In genomic region chr2:65647249-65647842, GRCh38 we compare ENCODE assay signal across 26 cellular contexts.
DNase-seq lines count a peak whose midpoint lies in the region; ATAC-seq lines count a peak whose summit lies in the region.
"Had no signal": no experiment of that assay in that cellular context is flagged by ENCODE, and none has a peak within 500 bp of the region (broad histone marks: within the 10 kb centered on the region; RNA-seq: fewer than 3 reads in every experiment).

No MANE protein-coding gene starts in this region.

- no peaks in the 10 kb centered on the region for H3K27me3 ChIP-seq in Karpas-422 (ENCODE audit: low read length)
- H3K27me3 ChIP-seq: breast epithelium, uterus had no signal

- H3K36me3 Mint-ChIP-seq in stimulated activated naive B cell treated with anti-CD40 and anti-IgM and Interleukin-4, amounts not matched to agents 10 μg/mL and 1 μg/mL and 100 μg/mL, for 72 hours: no peaks in the 10 kb centered on the region
- H3K36me3 Mint-ChIP-seq: activated naive CD4-positive, alpha-beta T cell treated with anti-CD3 and anti-CD28 coated beads, Interleukin-2, amount 50 U/mL, for 24 hours; CD4-positive, CD25-positive, alpha-beta regulatory T cell had no signal

- H3K36me3 ChIP-seq in Karpas-422 (ENCODE audit: insufficient read depth, low read length): no peaks in the 10 kb centered on the region
- H3K36me3 ChIP-seq: breast epithelium, HAP-1, left ventricle myocardium inferior, uterus had no signal

- no peaks in the 10 kb centered on the region for H4K20me1 ChIP-seq in Karpas-422 (ENCODE audit: insufficient read depth, low read depth, low read length)

- peaks cover 0 to 7% of the 10 kb centered on the region in 2 donors for H3K4me1 Mint-ChIP-seq in stimulated activated naive B cell treated with anti-CD40 and anti-IgM and Interleukin-4, amounts not matched to agents 10 μg/mL and 1 μg/mL and 100 μg/mL, for 72 hours
- H3K4me1 Mint-ChIP-seq: activated naive CD4-positive, alpha-beta T cell treated with anti-CD3 and anti-CD28 coated beads, Interleukin-2, amount 50 U/mL, for 24 hours; CD4-positive, CD25-positive, alpha-beta regulatory T cell; stimulated activated naive CD8-positive, alpha-beta T cell treated with anti-CD3 and anti-CD28 coated beads, Interleukin-15, amount 100 ng/mL, for 72 hours had no signal

- peak; percentile 6 to 59 for DNase-seq in NOMO-1 (lab: John Stamatoyannopoulos, UW; ENCODE audit: unreplicated experiment in 2 of 2)
- no peak for DNase-seq in NOMO-1 treated with dmso at 0.1 percent for 144 hours (lab: John Stamatoyannopoulos, UW; ENCODE audit: unreplicated experiment)
- peak; percentile 68 for DNase-seq in Karpas-422
- DNase-seq in SKM-1 (lab: John Stamatoyannopoulos, UW; ENCODE audit: unreplicated experiment): peak; percentile 62
- no peak for DNase-seq in stimulated activated naive B cell treated with anti-CD40 and anti-IgM and Interleukin-4, amounts not matched to agents 10 μg/mL and 1 μg/mL and 100 μg/mL, for 72 hours
- no peak for DNase-seq in activated CD4-positive, alpha-beta T cell treated with anti-CD3 and anti-CD28 coated beads, Interleukin-2, amount 50 U/mL, for 48 hours
- no peak for DNase-seq in D341Med (ENCODE audit: low spot score)
- no peak for DNase-seq in stimulated activated CD4-positive, alpha-beta T cell treated with anti-CD3 and anti-CD28 coated beads, Interleukin-4, amount 100 ng/mL, for 24 hours
- DNase-seq: 8988T; activated CD4-positive, alpha-beta T cell treated with anti-CD3 and anti-CD28 coated beads, Interleukin-2, amount 50 U/mL, for 1 hour; amygdala; CD4-positive, CD25-positive, alpha-beta regulatory T cell; EL; left ventricle myocardium inferior; NCI-H1417 treated with DMSO at 0.1 percent for 48 hours; NCI-H2107; NCI-H446; NCI-H774; occipital lobe; PC-3; stimulated activated naive CD8-positive, alpha-beta T cell treated with anti-CD3 and anti-CD28 coated beads, Interleukin-15, amount 100 ng/mL, for 72 hours; T1000; uterus had no signal

- H3K27me3 Mint-ChIP-seq in stimulated activated naive B cell treated with anti-CD40 and anti-IgM and Interleukin-4, amounts not matched to agents 10 μg/mL and 1 μg/mL and 100 μg/mL, for 72 hours: no peaks in the 10 kb centered on the region
- H3K27me3 Mint-ChIP-seq: activated naive CD4-positive, alpha-beta T cell treated with anti-CD3 and anti-CD28 coated beads, Interleukin-2, amount 50 U/mL, for 24 hours; stimulated activated naive CD8-positive, alpha-beta T cell treated with anti-CD3 and anti-CD28 coated beads, Interleukin-15, amount 100 ng/mL, for 72 hours had no signal

- no peak overlapping the region for H3K27ac ChIP-seq in Karpas-422 (ENCODE audit: low read length)
- H3K27ac ChIP-seq: breast epithelium, left ventricle myocardium inferior, uterus had no signal

- no peak overlapping the region for H3K4me3 ChIP-seq in Karpas-422 (ENCODE audit: low read length)
- H3K4me3 ChIP-seq: breast epithelium, HAP-1, left ventricle myocardium inferior, uterus had no signal

- H2AFZ ChIP-seq in Karpas-422 (ENCODE audit: low read length): no peak overlapping the region

- H3K4me1 ChIP-seq in Karpas-422 (ENCODE audit: low read length): no peaks in the 10 kb centered on the region
- H3K4me1 ChIP-seq: breast epithelium, HAP-1, left ventricle myocardium inferior, uterus had no signal

- ATAC-seq in stimulated activated naive B cell treated with anti-CD40 and anti-IgM and Interleukin-4, amounts not matched to agents 10 μg/mL and 1 μg/mL and 100 μg/mL, for 72 hours (replicated peaks): peak; percentile 70 to 81
- ATAC-seq: PC-3; stimulated activated naive CD8-positive, alpha-beta T cell treated with anti-CD3 and anti-CD28 coated beads, Interleukin-15, amount 100 ng/mL, for 72 hours had no signal

- H3K4me3 Mint-ChIP-seq in stimulated activated naive B cell treated with anti-CD40 and anti-IgM and Interleukin-4, amounts not matched to agents 10 μg/mL and 1 μg/mL and 100 μg/mL, for 72 hours: no peak overlapping the region
- H3K4me3 Mint-ChIP-seq: activated naive CD4-positive, alpha-beta T cell treated with anti-CD3 and anti-CD28 coated beads, Interleukin-2, amount 50 U/mL, for 24 hours; CD4-positive, CD25-positive, alpha-beta regulatory T cell; stimulated activated naive CD8-positive, alpha-beta T cell treated with anti-CD3 and anti-CD28 coated beads, Interleukin-15, amount 100 ng/mL, for 72 hours had no signal

- H3K9me2 ChIP-seq in Karpas-422 (replicated peaks; ENCODE audit: insufficient read depth, low read length): no peaks in the 10 kb centered on the region

- no peak overlapping the region for H3K4me2 ChIP-seq in Karpas-422 (ENCODE audit: low read depth, low read length, poor library complexity, severe bottlenecking)

- no peaks in the 10 kb centered on the region for H3K79me2 ChIP-seq in Karpas-422 (ENCODE audit: low read length)

- H3K27ac Mint-ChIP-seq in stimulated activated naive B cell treated with anti-CD40 and anti-IgM and Interleukin-4, amounts not matched to agents 10 μg/mL and 1 μg/mL and 100 μg/mL, for 72 hours: no peak overlapping the region
- H3K27ac Mint-ChIP-seq: activated naive CD4-positive, alpha-beta T cell treated with anti-CD3 and anti-CD28 coated beads, Interleukin-2, amount 50 U/mL, for 24 hours; CD4-positive, CD25-positive, alpha-beta regulatory T cell; stimulated activated naive CD8-positive, alpha-beta T cell treated with anti-CD3 and anti-CD28 coated beads, Interleukin-15, amount 100 ng/mL, for 72 hours had no signal

- H3K9ac ChIP-seq in Karpas-422 (ENCODE audit: low read length): no peak overlapping the region

- no peaks in the 10 kb centered on the region for H3K9me3 ChIP-seq in Karpas-422 (ENCODE audit: low read length)
- H3K9me3 ChIP-seq: breast epithelium, HAP-1, left ventricle myocardium inferior, uterus had no signal

- H3K9me3 Mint-ChIP-seq in stimulated activated naive B cell treated with anti-CD40 and anti-IgM and Interleukin-4, amounts not matched to agents 10 μg/mL and 1 μg/mL and 100 μg/mL, for 72 hours: no peaks in the 10 kb centered on the region
- H3K9me3 Mint-ChIP-seq: activated naive CD4-positive, alpha-beta T cell treated with anti-CD3 and anti-CD28 coated beads, Interleukin-2, amount 50 U/mL, for 24 hours; stimulated activated naive CD8-positive, alpha-beta T cell treated with anti-CD3 and anti-CD28 coated beads, Interleukin-15, amount 100 ng/mL, for 72 hours had no signal

Comparison
In these comparisons a context has a peak if more than half of its experiments do, and no peak if none do; other contexts are left out.
1. DNase-seq: peak in NOMO-1 (2 of 2), Karpas-422 (single experiment) and SKM-1 (single experiment); none in NOMO-1 treated with dmso at 0.1 percent for 144 hours (single experiment), stimulated activated naive B cell treated with anti-CD40 and anti-IgM and Interleukin-4, amounts not matched to agents 10 μg/mL and 1 μg/mL and 100 μg/mL, for 72 hours (single experiment), activated CD4-positive, alpha-beta T cell treated with anti-CD3 and anti-CD28 coated beads, Interleukin-2, amount 50 U/mL, for 48 hours (0 of 2), D341Med (single experiment) and stimulated activated CD4-positive, alpha-beta T cell treated with anti-CD3 and anti-CD28 coated beads, Interleukin-4, amount 100 ng/mL, for 24 hours (single experiment).